In genomic region chr7:112428715-112429114, GRCh38 we compare ENCODE assay signal across 39 cellular contexts. TPM values are rescaled to one million over a fixed set of nuclear protein-coding genes. Genes with fewer than 3 reads are reported as not detected.
"Had no signal": no experiment of that assay in that cellular context is flagged by ENCODE, and none has a peak within 500 bp of the region (broad histone marks: within the 10 kb centered on the region; RNA-seq: fewer than 3 reads in every experiment).

No MANE protein-coding gene starts in this region.

- H3K9me3 Mint-ChIP-seq: activated naive CD4-positive, alpha-beta T cell treated with anti-CD3 and anti-CD28 coated beads for 36 hours; activated naive CD4-positive, alpha-beta T cell treated with anti-CD3 and anti-CD28 coated beads, Interleukin-2, amount 10 ng/mL, durations not matched to agents 7 days and 5 days; activated naive CD4-positive, alpha-beta T cell treated with anti-CD3 and anti-CD28 coated beads, Interleukin-2, amount 50 U/mL, for 24 hours; activated naive CD4-positive, alpha-beta T cell treated with anti-CD3 and anti-CD28 coated beads, Interleukin-2, amount 50 U/mL, for 72 hours; activated naive CD8-positive, alpha-beta T cell treated with anti-CD3 and anti-CD28 coated beads for 36 hours; activated naive CD8-positive, alpha-beta T cell treated with anti-CD3 and anti-CD28 coated beads, Interleukin-2, amount 10 ng/mL, durations not matched to agents 7 days and 5 days; activated naive CD8-positive, alpha-beta T cell treated with anti-CD3 and anti-CD28 coated beads, Interleukin-2, amount 50 U/mL, for 24 hours; activated T-cell treated with anti-CD3 and anti-CD28 coated beads, Interleukin-2, amount 50 U/mL, for 24 hours; activated T-cell treated with anti-CD3 and anti-CD28 coated beads, Interleukin-2, amount 50 U/mL, for 4 hours; activated T-cell treated with anti-CD3 and anti-CD28 coated beads, Interleukin-2, amount 50 U/mL, for 72 hours; activated T-helper 1 cell treated with anti-CD3 and anti-CD28 coated beads, Interleukin-12 subunit alpha, Interleukin-12 subunit beta, Interleukin-2, Interleukin-4 antibody, amounts not matched to agents 30 ng/mL and 10 ng/mL and 1 ng/mL, durations not matched to agents 14 hours and 24 hours and 36 hours; activated T-helper 17 cell treated with anti-CD3 and anti-CD28 coated beads, Interleukin-2, amount 50 U/mL, for 72 hours; activated T-helper 2 cell treated with anti-CD3 and anti-CD28 coated beads, Interferon-gamma antibody, Interleukin-2, Interleukin-4, amounts not matched to agents 10 μg/mL and 5 μg/mL and 100 μg/mL, durations not matched to agents 14 hours and 24 hours and 36 hours; central memory CD8-positive, alpha-beta T cell had no signal

- H3K36me3 ChIP-seq: adrenal gland, ascending aorta, brain microvascular endothelial cell, breast epithelium, cardiac muscle cell had no signal

- H3K27ac Mint-ChIP-seq: activated naive CD4-positive, alpha-beta T cell treated with anti-CD3 and anti-CD28 coated beads for 36 hours; activated naive CD4-positive, alpha-beta T cell treated with anti-CD3 and anti-CD28 coated beads, Interleukin-2, amount 10 ng/mL, durations not matched to agents 7 days and 5 days; activated naive CD4-positive, alpha-beta T cell treated with anti-CD3 and anti-CD28 coated beads, Interleukin-2, amount 50 U/mL, for 24 hours; activated naive CD4-positive, alpha-beta T cell treated with anti-CD3 and anti-CD28 coated beads, Interleukin-2, amount 50 U/mL, for 72 hours; activated naive CD8-positive, alpha-beta T cell; activated naive CD8-positive, alpha-beta T cell treated with anti-CD3 and anti-CD28 coated beads for 36 hours; activated naive CD8-positive, alpha-beta T cell treated with anti-CD3 and anti-CD28 coated beads, Interleukin-2, amount 10 ng/mL, durations not matched to agents 7 days and 5 days; activated naive CD8-positive, alpha-beta T cell treated with anti-CD3 and anti-CD28 coated beads, Interleukin-2, amount 50 U/mL, for 24 hours; activated T-cell treated with anti-CD3 and anti-CD28 coated beads, Interleukin-2, amount 50 U/mL, for 24 hours; activated T-cell treated with anti-CD3 and anti-CD28 coated beads, Interleukin-2, amount 50 U/mL, for 72 hours; activated T-helper 1 cell treated with anti-CD3 and anti-CD28 coated beads, Interleukin-12 subunit alpha, Interleukin-12 subunit beta, Interleukin-2, Interleukin-4 antibody, amounts not matched to agents 30 ng/mL and 10 ng/mL and 1 ng/mL, durations not matched to agents 14 hours and 24 hours and 36 hours; activated T-helper 17 cell treated with anti-CD3 and anti-CD28 coated beads, Interleukin-2, amount 50 U/mL, for 72 hours; activated T-helper 2 cell treated with anti-CD3 and anti-CD28 coated beads, Interferon-gamma antibody, Interleukin-2, Interleukin-4, amounts not matched to agents 10 μg/mL and 5 μg/mL and 100 μg/mL, durations not matched to agents 14 hours and 24 hours and 36 hours had no signal

- H3K9me3 ChIP-seq: adrenal gland, ascending aorta, body of pancreas, breast epithelium had no signal

- H3K4me3 Mint-ChIP-seq: activated naive CD4-positive, alpha-beta T cell treated with anti-CD3 and anti-CD28 coated beads for 36 hours; activated naive CD4-positive, alpha-beta T cell treated with anti-CD3 and anti-CD28 coated beads, Interleukin-2, amount 10 ng/mL, durations not matched to agents 7 days and 5 days; activated naive CD4-positive, alpha-beta T cell treated with anti-CD3 and anti-CD28 coated beads, Interleukin-2, amount 50 U/mL, for 24 hours; activated naive CD8-positive, alpha-beta T cell; activated naive CD8-positive, alpha-beta T cell treated with anti-CD3 and anti-CD28 coated beads for 36 hours; activated naive CD8-positive, alpha-beta T cell treated with anti-CD3 and anti-CD28 coated beads, Interleukin-2, amount 10 ng/mL, durations not matched to agents 7 days and 5 days; activated naive CD8-positive, alpha-beta T cell treated with anti-CD3 and anti-CD28 coated beads, Interleukin-2, amount 50 U/mL, for 24 hours; activated T-cell treated with anti-CD3 and anti-CD28 coated beads, Interleukin-2, amount 50 U/mL, for 24 hours; activated T-cell treated with anti-CD3 and anti-CD28 coated beads, Interleukin-2, amount 50 U/mL, for 4 hours; activated T-cell treated with anti-CD3 and anti-CD28 coated beads, Interleukin-2, amount 50 U/mL, for 72 hours; activated T-helper 1 cell treated with anti-CD3 and anti-CD28 coated beads, Interleukin-12 subunit alpha, Interleukin-12 subunit beta, Interleukin-2, Interleukin-4 antibody, amounts not matched to agents 30 ng/mL and 10 ng/mL and 1 ng/mL, durations not matched to agents 14 hours and 24 hours and 36 hours; activated T-helper 17 cell treated with anti-CD3 and anti-CD28 coated beads, Interleukin-2, amount 50 U/mL, for 72 hours; brain; central memory CD8-positive, alpha-beta T cell had no signal

- H3K36me3 Mint-ChIP-seq: activated naive CD4-positive, alpha-beta T cell treated with anti-CD3 and anti-CD28 coated beads, Interleukin-2, amount 10 ng/mL, durations not matched to agents 7 days and 5 days; activated naive CD4-positive, alpha-beta T cell treated with anti-CD3 and anti-CD28 coated beads, Interleukin-2, amount 50 U/mL, for 24 hours; activated naive CD4-positive, alpha-beta T cell treated with anti-CD3 and anti-CD28 coated beads, Interleukin-2, amount 50 U/mL, for 72 hours; activated naive CD8-positive, alpha-beta T cell; activated naive CD8-positive, alpha-beta T cell treated with anti-CD3 and anti-CD28 coated beads for 36 hours; activated naive CD8-positive, alpha-beta T cell treated with anti-CD3 and anti-CD28 coated beads, Interleukin-2, amount 10 ng/mL, durations not matched to agents 7 days and 5 days; brain had no signal

- H3K4me1 Mint-ChIP-seq: activated naive CD4-positive, alpha-beta T cell treated with anti-CD3 and anti-CD28 coated beads, Interleukin-2, amount 50 U/mL, for 24 hours; activated T-helper 17 cell treated with anti-CD3 and anti-CD28 coated beads, Interleukin-2, amount 50 U/mL, for 72 hours; central memory CD8-positive, alpha-beta T cell had no signal

- ATAC-seq: activated naive CD4-positive, alpha-beta T cell treated with anti-CD3 and anti-CD28 coated beads, Interleukin-2, amount 50 U/mL, for 72 hours; activated naive CD8-positive, alpha-beta T cell treated with anti-CD3 and anti-CD28 coated beads, Interleukin-2, amount 50 U/mL, for 24 hours; activated T-cell treated with anti-CD3 and anti-CD28 coated beads, Interleukin-2, amount 50 U/mL, for 4 hours; activated T-cell treated with anti-CD3 and anti-CD28 coated beads, Interleukin-2, amount 50 U/mL, for 72 hours; activated T-helper 17 cell treated with anti-CD3 and anti-CD28 coated beads, Interleukin-2, amount 50 U/mL, for 72 hours; body of pancreas had no signal

- FAIRE-seq: bronchial epithelial cell had no signal

- DNase-seq: activated effector memory CD4-positive, alpha-beta T cell treated with anti-CD3 and anti-CD28 coated beads, Interleukin-2, amount 50 U/mL, for 16 hours; activated effector memory CD4-positive, alpha-beta T cell treated with Interleukin-2 at 50 U/mL for 16 hours; activated gamma-delta T cell; activated gamma-delta T cell treated with Interleukin-2 at 50 U/mL for 16 hours; activated naive CD4-positive, alpha-beta T cell; activated naive CD4-positive, alpha-beta T cell treated with anti-CD3 and anti-CD28 coated beads for 36 hours; activated naive CD4-positive, alpha-beta T cell treated with anti-CD3 and anti-CD28 coated beads, Interleukin-2, amount 10 ng/mL, durations not matched to agents 7 days and 5 days; activated naive CD4-positive, alpha-beta T cell treated with anti-CD3 and anti-CD28 coated beads, Interleukin-2, amount 50 U/mL, for 16 hours; activated naive CD4-positive, alpha-beta T cell treated with Interleukin-2 at 50 U/mL for 16 hours; activated naive CD8-positive, alpha-beta T cell treated with anti-CD3 and anti-CD28 coated beads for 36 hours; activated naive CD8-positive, alpha-beta T cell treated with anti-CD3 and anti-CD28 coated beads, Interleukin-2, amount 10 ng/mL, durations not matched to agents 7 days and 5 days; activated naive CD8-positive, alpha-beta T cell treated with anti-CD3 and anti-CD28 coated beads, Interleukin-2, amount 50 U/mL, for 24 hours; activated T-cell treated with anti-CD3 and anti-CD28 coated beads for 4 hours; activated T-cell treated with anti-CD3 and anti-CD28 coated beads, Interleukin-2, amount 50 U/mL, for 1 hour; activated T-cell treated with anti-CD3 and anti-CD28 coated beads, Interleukin-2, amount 50 U/mL, for 24 hours; activated T-cell treated with anti-CD3 and anti-CD28 coated beads, Interleukin-2, amount 50 U/mL, for 4 hours; activated T-cell treated with anti-CD3 and anti-CD28 coated beads, Interleukin-2, amount 50 U/mL, for 48 hours; activated T-cell treated with anti-CD3 and anti-CD28 coated beads, Interleukin-2, amount 50 U/mL, for 72 hours; adrenal gland; amygdala; anterior cingulate cortex; aorta; body of pancreas; brain microvascular endothelial cell; caudate nucleus; central memory CD4-positive, alpha-beta T cell; cerebellar nuclear complex had no signal

- H3K27me3 ChIP-seq: adrenal gland, ascending aorta, body of pancreas, brain microvascular endothelial cell, breast epithelium, cardiac muscle cell had no signal

- H3K4me3 ChIP-seq: adrenal gland, ascending aorta, body of pancreas, breast epithelium, cardiac muscle cell had no signal

- H3K27me3 Mint-ChIP-seq: activated naive CD4-positive, alpha-beta T cell treated with anti-CD3 and anti-CD28 coated beads, Interleukin-2, amount 10 ng/mL, durations not matched to agents 7 days and 5 days; activated naive CD8-positive, alpha-beta T cell; activated naive CD8-positive, alpha-beta T cell treated with anti-CD3 and anti-CD28 coated beads for 36 hours; activated naive CD8-positive, alpha-beta T cell treated with anti-CD3 and anti-CD28 coated beads, Interleukin-2, amount 50 U/mL, for 24 hours; activated T-cell treated with anti-CD3 and anti-CD28 coated beads, Interleukin-2, amount 50 U/mL, for 24 hours; activated T-helper 17 cell treated with anti-CD3 and anti-CD28 coated beads, Interleukin-2, amount 50 U/mL, for 72 hours; brain; central memory CD8-positive, alpha-beta T cell had no signal

- H3K27ac ChIP-seq: adrenal gland, ascending aorta, body of pancreas, brain microvascular endothelial cell, breast epithelium, cardiac muscle cell had no signal

- H3K4me1 ChIP-seq: adrenal gland, ascending aorta had no signal

RNA-seq across cellular contexts. Expression of gene LSMEM1, which starts 52.1 kb away (rescaled TPM):
- total RNA-seq: ascending aorta had no signal
